ENCODE assay signal across 8 cellular contexts in genomic region chr7:140924821-140925421, GRCh38. TPM values are rescaled to one million over a fixed set of nuclear protein-coding genes. Genes with fewer than 3 reads are reported as not detected.
A peak's percentile ranks its signal among the peaks of the same experiment; 100 is the strongest.
DNase-seq lines count a peak whose midpoint lies in the region; ATAC-seq, FAIRE-seq and TF ChIP-seq lines count a peak whose summit lies in the region.

BRAF (minus strand) TSS chr7:140924929; CDS start chr7:140924703, 226 bp downstream.

- peak; percentile 67 for FAIRE-seq in H54 (lab: Jason Lieb, UNC)

- DNase-seq in EH (ENCODE audit: low read depth), result peak; percentile 81
- peak; percentile 75 for DNase-seq in H54 (ENCODE audit: insufficient read length, low spot score)
- peak; percentile 69 for DNase-seq in RWPE2 (ENCODE audit: low spot score)
- peak; percentile 88 for DNase-seq in activated effector memory CD4-positive, alpha-beta T cell treated with Interleukin-2 at 50 U/mL for 16 hours
- DNase-seq in fibroblast of pulmonary artery (ENCODE audit: low read depth), result peak; percentile 93
- DNase-seq in natural killer cell treated with Interleukin-12 subunit alpha and Interleukin-12 subunit beta and Interleukin-15 and Interleukin-18, amount 100 ng/mL, for 72 hours (ENCODE audit: low spot score), result peak; percentile 94
- peak; percentile 90 for DNase-seq in stimulated activated naive CD4-positive, alpha-beta T cell treated with Interleukin-2 at 50 U/mL for 16 hours (lab: John Stamatoyannopoulos, UW)

- H3K27ac Mint-ChIP-seq in natural killer cell treated with Interleukin-12 subunit alpha and Interleukin-12 subunit beta and Interleukin-15 and Interleukin-18, amount 100 ng/mL, for 72 hours, result peak within 1 kb of the TSS in 1 of 2 donors; percentile 95

- peaks cover 46% of the 10 kb centered on the region for H3K79me2 ChIP-seq in Loucy (ENCODE audit: insufficient read depth, low read length)

- H3K27me3 ChIP-seq in Loucy (ENCODE audit: insufficient read depth, low read length, poor library complexity, severe bottlenecking), result no peaks in the 10 kb centered on the region
- H3K27me3 ChIP-seq in RWPE2 (ENCODE audit: insufficient read depth, poor library complexity, severe bottlenecking), result no peaks in the 10 kb centered on the region

- peaks cover 8 to 15% of the 10 kb centered on the region in 2 donors for H3K27me3 Mint-ChIP-seq in natural killer cell treated with Interleukin-12 subunit alpha and Interleukin-12 subunit beta and Interleukin-15 and Interleukin-18, amount 100 ng/mL, for 72 hours

- H3K9me2 ChIP-seq in Loucy (replicated peaks; ENCODE audit: low read depth, low read length), result no peaks in the 10 kb centered on the region

- peak within 1 kb of the TSS; percentile 91 for H3K4me3 Mint-ChIP-seq in natural killer cell treated with Interleukin-12 subunit alpha and Interleukin-12 subunit beta and Interleukin-15 and Interleukin-18, amount 100 ng/mL, for 72 hours

- peak within 1 kb of the TSS; percentile 89 for H3K4me2 ChIP-seq in Loucy (ENCODE audit: low read depth, low read length, poor library complexity, severe bottlenecking)

- H3K36me3 ChIP-seq in Loucy (ENCODE audit: insufficient read depth, low read length) (no peaks in the 10 kb centered on the region), RWPE2 (ENCODE audit: low read depth) (no peaks in the 10 kb centered on the region)

- H2AFZ ChIP-seq in Loucy (ENCODE audit: low read length), result peak within 1 kb of the TSS; percentile 98

- TF ChIP-seq POLR2A in H54 (IDR thresholded peaks at IDR 0.05; ENCODE audit: low read depth, low read length), result peak; percentile 52

- H3K9ac ChIP-seq in Loucy (ENCODE audit: low read depth, low read length, poor library complexity, severe bottlenecking), result peak within 1 kb of the TSS; percentile 94

- H3K27ac ChIP-seq in RWPE2 (ENCODE audit: poor library complexity, severe bottlenecking), result peak within 1 kb of the TSS; percentile 62

- ATAC-seq in RWPE2 (ENCODE audit: low read depth), result peak; percentile 20
- ATAC-seq in natural killer cell treated with Interleukin-12 subunit alpha and Interleukin-12 subunit beta and Interleukin-15 and Interleukin-18, amount 100 ng/mL, for 72 hours, result peak; percentile 80 to 86

- H3K9me3 Mint-ChIP-seq in natural killer cell treated with Interleukin-12 subunit alpha and Interleukin-12 subunit beta and Interleukin-15 and Interleukin-18, amount 100 ng/mL, for 72 hours, result no peaks in the 10 kb centered on the region

- peaks cover 10 to 14% of the 10 kb centered on the region in 2 donors for H3K4me1 Mint-ChIP-seq in natural killer cell treated with Interleukin-12 subunit alpha and Interleukin-12 subunit beta and Interleukin-15 and Interleukin-18, amount 100 ng/mL, for 72 hours (ENCODE audit: low read depth in 2 of 2)

- no peaks in the 10 kb centered on the region for H3K9me3 ChIP-seq in Loucy (ENCODE audit: insufficient read depth, low read depth, low read length)
- no peaks in the 10 kb centered on the region for H3K9me3 ChIP-seq in RWPE2 (ENCODE audit: severe bottlenecking)

- no peaks in the 10 kb centered on the region for H3K36me3 Mint-ChIP-seq in natural killer cell treated with Interleukin-12 subunit alpha and Interleukin-12 subunit beta and Interleukin-15 and Interleukin-18, amount 100 ng/mL, for 72 hours

- H3K4me1 ChIP-seq in Loucy (ENCODE audit: insufficient read depth, low read length, poor library complexity, severe bottlenecking) (peaks cover 38% of the 10 kb centered on the region), RWPE2 (ENCODE audit: insufficient read depth, poor library complexity, severe bottlenecking) (peaks cover 7% of the 10 kb centered on the region)

- H3F3A ChIP-seq in Loucy (ENCODE audit: low read depth), result no peaks in the 10 kb centered on the region

- TF ChIP-seq CTCF in Loucy (conservative IDR thresholded peaks at IDR 0.05; ENCODE audit: low read length) (no peak), RWPE2 (IDR thresholded peaks at IDR 0.05; ENCODE audit: poor library complexity, severe bottlenecking) (no peak), fibroblast of pulmonary artery (IDR thresholded peaks at IDR 0.05; ENCODE audit: low read length, missing control alignments) (no peak)

- peak within 1 kb of the TSS; percentile 92 for H3K4me3 ChIP-seq in Loucy (ENCODE audit: low read length, poor library complexity, severe bottlenecking)
- peak within 1 kb of the TSS; percentile 99 for H3K4me3 ChIP-seq in RWPE2 (ENCODE audit: severe bottlenecking)
- peak within 1 kb of the TSS; percentile 67 for H3K4me3 ChIP-seq in fibroblast of pulmonary artery (replicated peaks; ENCODE audit: low read depth, low read length)

- peaks cover 31% of the 10 kb centered on the region for H4K20me1 ChIP-seq in Loucy (ENCODE audit: insufficient read depth, low read length, poor library complexity, severe bottlenecking)

RNA-seq across cellular contexts. Expression of gene BRAF, which starts in this region (rescaled TPM):
- total RNA-seq in natural killer cell treated with Interleukin-12 subunit alpha and Interleukin-12 subunit beta and Interleukin-15 and Interleukin-18, amount 100 ng/mL, for 72 hours, result 10 to 100 TPM; 35.7 to 42.2 TPM

Comparison
In these comparisons a context has a peak if more than half of its experiments do, and no peak if none do; other contexts are left out.
1. Peak in every context shown above with its lines: DNase-seq, ATAC-seq, H3K4me3 ChIP-seq and H3K27ac ChIP-seq.